ENCODE assay signal across 34 cellular contexts in genomic region chr6:134443009-134443408, GRCh38.
"Had no signal": no experiment of that assay in that cellular context is flagged by ENCODE, and none has a peak within 500 bp of the region (broad histone marks: within the 10 kb centered on the region; RNA-seq: fewer than 3 reads in every experiment).

No MANE protein-coding gene starts in this region.

- H3K9me3 ChIP-seq: adrenal gland, ascending aorta, lower lobe of right lung, stomach, thoracic aorta, uterus had no signal

- H3K36me3 Mint-ChIP-seq: activated CD4-positive, alpha-beta memory T cell treated with anti-CD3 and anti-CD28 coated beads for 36 hours; activated naive CD8-positive, alpha-beta T cell treated with anti-CD3 and anti-CD28 coated beads for 36 hours; brain; immature natural killer cell; naive thymus-derived CD8-positive, alpha-beta T cell; stimulated activated memory B cell treated with anti-CD40 and anti-IgM and Interleukin-4, amounts not matched to agents 10 μg/mL and 1 μg/mL and 100 μg/mL, for 72 hours had no signal

- H3K36me3 ChIP-seq: adrenal gland, ascending aorta, cardiac muscle cell, lower lobe of right lung, stomach, thoracic aorta, uterus had no signal

- H3K27ac ChIP-seq: adrenal gland, ascending aorta, cardiac muscle cell, lower lobe of right lung, stomach, thoracic aorta, uterus had no signal

- DNase-seq: activated CD4-positive, alpha-beta memory T cell treated with anti-CD3 and anti-CD28 coated beads for 36 hours; activated CD4-positive, alpha-beta T cell treated with anti-CD3 and anti-CD28 coated beads for 48 hours; activated CD4-positive, CD25-positive, alpha-beta regulatory T cell; activated CD8-positive, alpha-beta memory T cell treated with anti-CD3 and anti-CD28 coated beads, Interleukin-2, amount 50 U/mL, for 4 hours; activated effector memory CD4-positive, alpha-beta T cell treated with anti-CD3 and anti-CD28 coated beads, Interleukin-2, amount 50 U/mL, for 16 hours; activated naive CD4-positive, alpha-beta T cell treated with anti-CD3 and anti-CD28 coated beads for 36 hours; activated naive CD8-positive, alpha-beta T cell treated with anti-CD3 and anti-CD28 coated beads for 36 hours; activated T-cell treated with anti-CD3 and anti-CD28 coated beads, Interleukin-2, amount 50 U/mL, for 1 hour; adrenal gland; cortex of kidney; foreskin fibroblast; head of caudate nucleus; hypothalamus; immature natural killer cell; lower lobe of right lung; mesenchymal stem cell; naive thymus-derived CD8-positive, alpha-beta T cell; retina; stimulated activated CD4-positive, alpha-beta T cell treated with anti-CD3 and anti-CD28 coated beads, Interleukin-1b, Interleukin-23, amount 100 ng/mL, for 48 hours; stimulated activated CD4-positive, alpha-beta T cell treated with anti-CD3 and anti-CD28 coated beads, Interleukin-4, amount 100 ng/mL, for 4 hours; stimulated activated CD8-positive, alpha-beta memory T cell treated with anti-CD3 and anti-CD28 coated beads, Interleukin-4, amount 100 ng/mL, for 48 hours; stomach; trophoblast cell; uterus had no signal

- H3K9me3 Mint-ChIP-seq: activated CD4-positive, alpha-beta memory T cell treated with anti-CD3 and anti-CD28 coated beads for 36 hours; activated naive CD4-positive, alpha-beta T cell treated with anti-CD3 and anti-CD28 coated beads for 36 hours; activated naive CD8-positive, alpha-beta T cell treated with anti-CD3 and anti-CD28 coated beads for 36 hours; activated T-helper 1 cell treated with anti-CD3 and anti-CD28 coated beads, Interleukin-12 subunit alpha, Interleukin-12 subunit beta, Interleukin-2, Interleukin-4 antibody, amounts not matched to agents 30 ng/mL and 10 ng/mL and 1 ng/mL, durations not matched to agents 14 hours and 24 hours and 36 hours; brain; immature natural killer cell; naive thymus-derived CD8-positive, alpha-beta T cell; neural crest cell; stimulated activated memory B cell treated with anti-CD40 and anti-IgM and Interleukin-4, amounts not matched to agents 10 μg/mL and 1 μg/mL and 100 μg/mL, for 72 hours had no signal

- H3K4me3 Mint-ChIP-seq: activated CD4-positive, alpha-beta memory T cell treated with anti-CD3 and anti-CD28 coated beads for 36 hours; activated naive CD4-positive, alpha-beta T cell treated with anti-CD3 and anti-CD28 coated beads for 36 hours; activated naive CD8-positive, alpha-beta T cell treated with anti-CD3 and anti-CD28 coated beads for 36 hours; activated T-helper 1 cell treated with anti-CD3 and anti-CD28 coated beads, Interleukin-12 subunit alpha, Interleukin-12 subunit beta, Interleukin-2, Interleukin-4 antibody, amounts not matched to agents 30 ng/mL and 10 ng/mL and 1 ng/mL, durations not matched to agents 14 hours and 24 hours and 36 hours; brain; immature natural killer cell; naive thymus-derived CD8-positive, alpha-beta T cell; neural crest cell; stimulated activated memory B cell treated with anti-CD40 and anti-IgM and Interleukin-4, amounts not matched to agents 10 μg/mL and 1 μg/mL and 100 μg/mL, for 72 hours had no signal

- H3K27ac Mint-ChIP-seq: activated CD4-positive, alpha-beta memory T cell treated with anti-CD3 and anti-CD28 coated beads for 36 hours; activated naive CD4-positive, alpha-beta T cell treated with anti-CD3 and anti-CD28 coated beads for 36 hours; activated naive CD8-positive, alpha-beta T cell treated with anti-CD3 and anti-CD28 coated beads for 36 hours; activated T-helper 1 cell treated with anti-CD3 and anti-CD28 coated beads, Interleukin-12 subunit alpha, Interleukin-12 subunit beta, Interleukin-2, Interleukin-4 antibody, amounts not matched to agents 30 ng/mL and 10 ng/mL and 1 ng/mL, durations not matched to agents 14 hours and 24 hours and 36 hours; brain; immature natural killer cell; progenitor cell of endocrine pancreas; stimulated activated memory B cell treated with anti-CD40 and anti-IgM and Interleukin-4, amounts not matched to agents 10 μg/mL and 1 μg/mL and 100 μg/mL, for 72 hours had no signal

- H3K27me3 ChIP-seq: adrenal gland, ascending aorta, cardiac muscle cell, stomach, uterus had no signal

- H3K4me1 ChIP-seq: adrenal gland, ascending aorta, lower lobe of right lung, uterus had no signal

- ATAC-seq: left lobe of liver; lower lobe of right lung; naive thymus-derived CD8-positive, alpha-beta T cell; stimulated activated memory B cell treated with anti-CD40 and anti-IgM and Interleukin-4, amounts not matched to agents 10 μg/mL and 1 μg/mL and 100 μg/mL, for 72 hours had no signal

- H3K4me3 ChIP-seq: adrenal gland, ascending aorta, cardiac muscle cell, lower lobe of right lung, smooth muscle cell, stomach, thoracic aorta, uterus had no signal

- H3K27me3 Mint-ChIP-seq: activated CD4-positive, alpha-beta memory T cell treated with anti-CD3 and anti-CD28 coated beads for 36 hours; activated naive CD8-positive, alpha-beta T cell treated with anti-CD3 and anti-CD28 coated beads for 36 hours; brain; naive thymus-derived CD8-positive, alpha-beta T cell; progenitor cell of endocrine pancreas; stimulated activated memory B cell treated with anti-CD40 and anti-IgM and Interleukin-4, amounts not matched to agents 10 μg/mL and 1 μg/mL and 100 μg/mL, for 72 hours had no signal

- H3K4me1 Mint-ChIP-seq: immature natural killer cell, neural crest cell had no signal
